ENCODE assay signal across 38 cellular contexts in the genomic region with DNA sequence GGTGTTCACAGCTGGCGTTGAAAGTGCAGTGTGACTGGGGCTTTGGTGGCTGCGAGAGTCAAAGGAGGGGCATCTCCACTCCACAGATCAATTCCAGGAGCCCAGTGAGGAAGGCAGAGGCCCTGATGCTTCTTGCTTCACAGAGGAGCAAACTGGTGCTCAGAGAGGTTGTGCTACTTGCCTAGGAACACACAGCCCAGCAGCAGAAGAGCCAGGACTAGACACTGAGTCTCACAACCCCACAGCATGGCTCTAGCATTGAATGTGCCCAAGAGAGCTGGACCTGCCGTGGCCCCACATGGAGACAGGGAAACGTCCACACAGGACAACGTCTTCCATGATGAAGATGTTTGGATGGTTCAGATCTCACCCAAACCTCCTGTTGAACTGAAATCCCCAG. TPM values are rescaled to one million over a fixed set of nuclear protein-coding genes. Genes with fewer than 3 reads are reported as not detected.
"Had no signal": no experiment of that assay in that cellular context is flagged by ENCODE, and none has a peak within 500 bp of the region (broad histone marks: within the 10 kb centered on the region; RNA-seq: fewer than 3 reads in every experiment).

No MANE protein-coding gene starts in this region.

- H3K9me3 ChIP-seq: colonic mucosa, psoas muscle, thoracic aorta, upper lobe of left lung had no signal

- H3K4me1 ChIP-seq: colonic mucosa, foreskin keratinocyte, gastroesophageal sphincter, heart right ventricle, neural progenitor cell, psoas muscle, upper lobe of left lung had no signal

- H3K36me3 ChIP-seq: colonic mucosa, esophagus muscularis mucosa, gastroesophageal sphincter, heart right ventricle, neural progenitor cell, thoracic aorta, tibial nerve, upper lobe of left lung had no signal

- H3K36me3 Mint-ChIP-seq: neural progenitor cell had no signal

- H3K27ac ChIP-seq: colonic mucosa, esophagus muscularis mucosa, foreskin keratinocyte, gastroesophageal sphincter, heart right ventricle, neural progenitor cell, psoas muscle, skin epidermis, thoracic aorta, tibial nerve, upper lobe of left lung had no signal

- ATAC-seq: foreskin keratinocyte; gastroesophageal sphincter; heart right ventricle; naive thymus-derived CD4-positive, alpha-beta T cell; psoas muscle; right cardiac atrium had no signal

- H2AFZ ChIP-seq: neural progenitor cell had no signal

- FAIRE-seq: endothelial cell of umbilical vein, urothelium cell line had no signal

- H3K4me1 Mint-ChIP-seq: immature natural killer cell, nephron had no signal

- H3K27ac Mint-ChIP-seq: immature natural killer cell; naive thymus-derived CD4-positive, alpha-beta T cell; nephron; neural progenitor cell; stimulated activated naive CD8-positive, alpha-beta T cell treated with anti-CD3 and anti-CD28 coated beads, Interleukin-15, Interleukin-2, amounts not matched to agents 100 ng/mL and 50 ng/mL, for 24 hours had no signal

- H3K4me3 ChIP-seq: colonic mucosa, esophagus muscularis mucosa, gastroesophageal sphincter, heart right ventricle, neural progenitor cell, psoas muscle, skin epidermis, thoracic aorta, tibial nerve, upper lobe of left lung had no signal

- H3K4me3 Mint-ChIP-seq: dendritic cell treated with granulocyte-macrophage colony-stimulating factor and Interleukin-4, amounts not matched to agents 40 ng/mL and 50 ng/mL, for 4 days; immature natural killer cell; naive thymus-derived CD4-positive, alpha-beta T cell; nephron; neural progenitor cell; stimulated activated naive B cell treated with anti-CD40 and anti-IgM and Interleukin-4, amounts not matched to agents 10 μg/mL and 1 μg/mL and 100 μg/mL, for 72 hours; stimulated activated naive CD8-positive, alpha-beta T cell treated with anti-CD3 and anti-CD28 coated beads, Interleukin-15, Interleukin-2, amounts not matched to agents 100 ng/mL and 50 ng/mL, for 24 hours had no signal

- DNase-seq: colonic mucosa; effector CD8-positive, alpha-beta T cell; foreskin keratinocyte; glutamatergic neuron; heart right ventricle; hippocampal formation; immature natural killer cell; islet precursor cell; kidney glomerular epithelial cell; mammary epithelial cell; mesendoderm; midbrain; naive thymus-derived CD4-positive, alpha-beta T cell; nucleus accumbens; psoas muscle; right cardiac atrium; stimulated activated CD4-positive, alpha-beta T cell treated with anti-CD3 and anti-CD28 coated beads, Interleukin-15, amount 100 ng/mL, for 24 hours; stimulated activated CD4-positive, alpha-beta T cell treated with anti-CD3 and anti-CD28 coated beads, Interleukin-2, amount 100 ng/mL, for 48 hours; stimulated activated naive B cell treated with anti-CD40 and anti-IgM and Interleukin-4, amounts not matched to agents 10 μg/mL and 1 μg/mL and 100 μg/mL, for 72 hours; upper lobe of left lung had no signal

- H3K27me3 ChIP-seq: colonic mucosa, esophagus muscularis mucosa, gastroesophageal sphincter, heart right ventricle, neural progenitor cell, tibial nerve, upper lobe of left lung had no signal

- H3K9ac ChIP-seq: neural progenitor cell had no signal

- H3K4me2 ChIP-seq: neural progenitor cell had no signal

RNA-seq across cellular contexts. Expression of a gene that starts 33.3 kb away (rescaled TPM):
- total RNA-seq: cerebellum; colonic mucosa; endothelial cell of umbilical vein; epithelial cell of proximal tubule; esophagus muscularis mucosa; fibroblast of lung; foreskin keratinocyte; gastroesophageal sphincter; lower leg skin; mammary epithelial cell; mucosa of gallbladder; naive thymus-derived CD4-positive, alpha-beta T cell; osteocyte; psoas muscle; renal cortical epithelial cell; thoracic aorta; tibial nerve; upper lobe of left lung had no signal
- polyA plus RNA-seq: endothelial cell of umbilical vein; fibroblast of lung; foreskin keratinocyte; immature natural killer cell; mammary epithelial cell; naive thymus-derived CD4-positive, alpha-beta T cell had no signal
